ENCODE assay signal across 8 cellular contexts in genomic region chr9:124860582-124861341, GRCh38. TPM values are rescaled to one million over a fixed set of nuclear protein-coding genes. Genes with fewer than 3 reads are reported as not detected.
DNase-seq lines count a peak whose midpoint lies in the region; ATAC-seq and TF ChIP-seq lines count a peak whose summit lies in the region.

No MANE protein-coding gene starts in this region.

- no peak for TF ChIP-seq EP300 in esophagus muscularis mucosa (IDR thresholded peaks at IDR 0.05)

- H3K9me3 ChIP-seq in ES-I3 (ENCODE audit: control insufficient read depth, insufficient read depth, low read length) (no peaks in the 10 kb centered on the region), esophagus muscularis mucosa (no peaks in the 10 kb centered on the region), trophoblast cell (ENCODE audit: insufficient read depth, low read depth, low read length) (no peaks in the 10 kb centered on the region)

- no peak overlapping the region for H2AFZ ChIP-seq in trophoblast cell (ENCODE audit: insufficient read depth, low read length, poor library complexity)

- H4K12ac ChIP-seq in trophoblast cell (ENCODE audit: low read depth, low read length) = no peak overlapping the region

- ATAC-seq in left lobe of liver = no peak

- WGBS in esophagus muscularis mucosa = 5% methylated on average over 11 of the region's 12 CpGs
- WGBS in trophoblast cell (ENCODE audit: extremely low coverage, insufficient coverage, insufficient read length) = no CpG with 5 or more reads among the region's 12 CpGs

- H2BK120ac ChIP-seq in trophoblast cell (ENCODE audit: insufficient read depth, low read length, poor library complexity) = no peak overlapping the region

- no peak overlapping the region for H3K23ac ChIP-seq in trophoblast cell (ENCODE audit: low read length)

- DNase-seq in RKO (ENCODE audit: low spot score) (peak; percentile 66), esophagus muscularis mucosa (ENCODE audit: extremely low spot score) (no peak), trophoblast cell (no peak), left lobe of liver (ENCODE audit: low spot score) (no peak), GM20000 (ENCODE audit: low spot score) (no peak), activated gamma-delta T cell (lab: John Stamatoyannopoulos, UW) (no peak)
- DNase-seq in central memory CD4-positive, alpha-beta T cell = no peak

- H3K27me3 ChIP-seq in esophagus muscularis mucosa (no peaks in the 10 kb centered on the region), trophoblast cell (ENCODE audit: insufficient read depth, low read length) (no peaks in the 10 kb centered on the region)

- H2AK5ac ChIP-seq in trophoblast cell (ENCODE audit: low read length) = peak overlapping the region; percentile 90

- H3K36me3 ChIP-seq in ES-I3 (ENCODE audit: insufficient read depth, low read length) (peaks cover 32% of the 10 kb centered on the region), esophagus muscularis mucosa (peaks cover 35 to 52% (median 48%) of the 10 kb centered on the region in 4 donors), trophoblast cell (ENCODE audit: control insufficient read depth in 1 of 2, insufficient read depth in 2 of 2, low read length in 2 of 2) (peaks cover 44 to 50% of the 10 kb centered on the region in 2 experiments)

- H3K4me1 ChIP-seq in ES-I3 (ENCODE audit: insufficient read depth, low read length) (peaks cover 5% of the 10 kb centered on the region), esophagus muscularis mucosa (peaks cover 24 to 41% (median 36%) of the 10 kb centered on the region in 4 donors), trophoblast cell (ENCODE audit: control insufficient read depth in 1 of 2, insufficient read depth in 2 of 2, low read length in 2 of 2) (peaks cover 7 to 14% of the 10 kb centered on the region in 2 experiments)

- peak overlapping the region; percentile 90 for H3K4me2 ChIP-seq in trophoblast cell (ENCODE audit: low read length)

- H4K91ac ChIP-seq in trophoblast cell (ENCODE audit: low read depth, low read length) = peak overlapping the region; percentile 86

- H3K4ac ChIP-seq in trophoblast cell (ENCODE audit: low read depth, low read length) = peak overlapping the region; percentile 94

- peak overlapping the region; percentile 91 for H4K8ac ChIP-seq in trophoblast cell (ENCODE audit: low read depth, low read length)

- peaks cover 16% of the 10 kb centered on the region for H3K79me2 ChIP-seq in trophoblast cell (ENCODE audit: control insufficient read depth, insufficient read depth, low read length, poor library complexity)

- peak overlapping the region; percentile 94 for H3K14ac ChIP-seq in trophoblast cell (ENCODE audit: low read length)

- H3K79me1 ChIP-seq in trophoblast cell (ENCODE audit: low read length) = peaks cover 11% of the 10 kb centered on the region

- H2BK5ac ChIP-seq in trophoblast cell (ENCODE audit: low read depth, low read length, poor library complexity) = no peak overlapping the region

- peak overlapping the region; percentile 87 for H3K18ac ChIP-seq in trophoblast cell (ENCODE audit: low read length)

- intact Hi-C loops in esophagus muscularis mucosa (cut with DNase I) = loop anchor here (10.0 kb wide), 1 partner anchor 334 kb away; no protein-coding TSS in a partner anchor

- H2BK12ac ChIP-seq in trophoblast cell (ENCODE audit: low read length) = no peak overlapping the region

- H3K9ac ChIP-seq in ES-I3 (ENCODE audit: low read depth, low read length) = peak overlapping the region; percentile 85
- peak overlapping the region; percentile 100 for H3K9ac ChIP-seq in trophoblast cell (ENCODE audit: low read length)

- no peak for TF ChIP-seq CTCF in esophagus muscularis mucosa (IDR thresholded peaks at IDR 0.05)
- no peak for TF ChIP-seq CTCF in GM20000 (IDR thresholded peaks at IDR 0.05; ENCODE audit: extremely low read depth, missing control alignments)

- peak overlapping the region; percentile 84 to 89 (median 87) for H3K27ac ChIP-seq in esophagus muscularis mucosa (replicated peaks in 1 of 4)
- no peak overlapping the region for H3K27ac ChIP-seq in trophoblast cell (ENCODE audit: low read depth, low read length)

- H3K4me3 ChIP-seq in esophagus muscularis mucosa (peak overlapping the region; percentile 66 to 83 (median 72)), trophoblast cell (ENCODE audit: low read depth, low read length) (peak overlapping the region; percentile 98)

- no peak for TF ChIP-seq POLR2A in esophagus muscularis mucosa (IDR thresholded peaks at IDR 0.05; ENCODE audit: low read depth)

RNA-seq across cellular contexts. Expression of gene RPL35, which starts 1.0 kb away (rescaled TPM):
- total RNA-seq in esophagus muscularis mucosa (1,000 to 10,000 TPM; 1,125 to 3,077 (median 1,901) TPM), left lobe of liver (386 TPM)
- polyA plus RNA-seq in trophoblast cell (2013) = 3,251 and 3,406 TPM in 2 replicates

RNA-seq across cellular contexts. Expression of gene ARPC5L, which starts 1.2 kb away (rescaled TPM):
- total RNA-seq in esophagus muscularis mucosa (10 to 100 TPM; 23.3 to 28.2 (median 26.7) TPM), left lobe of liver (16.4 TPM)
- polyA plus RNA-seq in trophoblast cell (2013) = 60.3 and 60.7 TPM in 2 replicates

RNA-seq across cellular contexts. Expression of gene WDR38, which starts 7.5 kb away (rescaled TPM):
- total RNA-seq in esophagus muscularis mucosa (under 1 TPM in 1 of 4 donors, not detected in 3; 0.32 TPM), left lobe of liver (not detected)
- polyA plus RNA-seq in trophoblast cell (2013) = 0.05 and 0.06 TPM in 2 replicates
